ENCODE assay signal across 8 cellular contexts in the genomic region with DNA sequence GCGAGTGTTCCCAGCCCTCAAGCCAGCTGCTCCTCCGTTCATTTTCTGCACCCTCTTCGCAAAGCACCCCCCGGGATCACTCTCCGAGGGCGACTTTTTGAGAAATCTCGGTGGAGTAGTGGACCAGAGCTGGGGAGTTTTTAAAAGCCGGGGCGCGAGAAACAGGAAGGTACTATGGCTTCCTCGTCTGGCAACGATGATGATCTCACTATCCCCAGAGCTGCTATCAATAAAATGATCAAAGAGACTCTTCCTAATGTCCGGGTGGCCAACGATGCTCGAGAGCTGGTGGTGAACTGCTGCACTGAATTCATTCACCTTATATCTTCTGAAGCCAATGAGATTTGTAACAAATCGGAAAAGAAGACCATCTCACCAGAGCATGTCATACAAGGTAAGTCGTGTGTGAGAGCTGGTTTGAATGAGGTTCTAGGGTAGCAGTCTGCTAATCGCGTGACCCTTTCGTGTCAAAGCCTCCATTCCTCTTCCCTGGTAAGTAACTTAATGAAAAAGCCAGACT. TPM values are rescaled to one million over a fixed set of nuclear protein-coding genes. Genes with fewer than 3 reads are reported as not detected.
A peak's percentile ranks its signal among the peaks of the same experiment; 100 is the strongest.
DNase-seq lines count a peak whose midpoint lies in the region; ATAC-seq, FAIRE-seq and TF ChIP-seq lines count a peak whose summit lies in the region.

No MANE protein-coding gene starts in this region.

- in situ Hi-C loops in GM12878 (cut with MboI), result no loop called here

- CTCF ChIA-PET in GM12878 (lab: Yijun Ruan, JAX), result interaction anchor here (0.7 to 1.8 kb wide), 3 partner anchors 72 to 488 kb away, joined by 3 to 4 read pairs (median 3); no protein-coding TSS in a partner anchor

- intact Hi-C loops in GM12878 (cut with micrococcal nuclease; ENCODE audit: unreplicated experiment), result loop anchor here (5.0 to 10.0 kb wide), 4 partner anchors 164 to 512 kb away; partner anchors contain the start of genes CCDC18, RPL5 and TMED5

- TF ChIP-seq EP300 in GM12878 (IDR thresholded peaks at IDR 0.05; ENCODE audit: borderline replicate concordance in 1 of 2, control insufficient read depth in 1 of 2, low read depth in 2 of 2, low read length in 2 of 2), result no peak

- no peak for TF ChIP-seq CTCF in GM12878 (IDR thresholded peaks at IDR 0.05 in 2 of 3, conservative IDR thresholded peaks at IDR 0.05 in 1 of 3; ENCODE audit: control insufficient read depth in 2 of 3, extremely low read depth in 1 of 3, insufficient read depth in 1 of 3, low read depth in 3 of 3, low read length in 3 of 3)
- TF ChIP-seq CTCF in smooth muscle cell (IDR thresholded peaks at IDR 0.05; ENCODE audit: borderline replicate concordance, insufficient read depth, poor library complexity, severe bottlenecking), result no peak

- H3K4me1 ChIP-seq in GM12878 (ENCODE audit: control insufficient read depth, insufficient read depth, low read length) (peaks cover 4% of the 10 kb centered on the region; the same call in 1 of the 2 replicates), smooth muscle cell (ENCODE audit: low read depth) (peaks cover 33% of the 10 kb centered on the region)

- peak overlapping the region; percentile 100 for H3K9ac ChIP-seq in GM12878 (ENCODE audit: control insufficient read depth, insufficient read depth, low read length)
- peak overlapping the region; percentile 93 for H3K9ac ChIP-seq in smooth muscle cell (ENCODE audit: low read depth)

- H4K20me1 ChIP-seq in GM12878 (ENCODE audit: control insufficient read depth, insufficient read depth) (no peaks in the 10 kb centered on the region), smooth muscle cell (ENCODE audit: low read depth) (peaks cover 51% of the 10 kb centered on the region)

- H3K79me2 ChIP-seq in GM12878 (ENCODE audit: control insufficient read depth, insufficient read depth, low read length) (peaks cover 74% of the 10 kb centered on the region), smooth muscle cell (ENCODE audit: low read depth) (peaks cover 63% of the 10 kb centered on the region)

- no peak for TF ChIP-seq RAD21 in GM12878 (IDR thresholded peaks at IDR 0.05; ENCODE audit: insufficient read depth, low read depth, low read length)

- H3K27ac ChIP-seq in GM12878 (ENCODE audit: control insufficient read depth, insufficient read depth) (peak overlapping the region; percentile 99), smooth muscle cell (ENCODE audit: low read depth) (peak overlapping the region; percentile 90)

- H3F3A ChIP-seq in smooth muscle cell (ENCODE audit: low read depth), result no peaks in the 10 kb centered on the region

- WGBS in GM12878 (ENCODE audit: insufficient coverage, insufficient replicate concordance, low lambda C conversion rate, missing lambda C conversion rate), result under 1% methylated on average over 20 of the region's 20 CpGs
- WGBS in smooth muscle cell (ENCODE audit: low lambda C conversion rate), result 1% methylated on average over 20 of the region's 20 CpGs

- no peaks in the 10 kb centered on the region for H3K27me3 ChIP-seq in GM12878 (replicated peaks in 1 of 2; ENCODE audit: control insufficient read depth in 2 of 2, insufficient read depth in 2 of 2, low read length in 1 of 2)
- H3K27me3 ChIP-seq in smooth muscle cell (ENCODE audit: low read depth), result no peaks in the 10 kb centered on the region

- H3K4me2 ChIP-seq in GM12878 (ENCODE audit: control insufficient read depth, insufficient read depth), result peak overlapping the region; percentile 17
- peak overlapping the region; percentile 89 for H3K4me2 ChIP-seq in smooth muscle cell

- ATAC-seq in GM19397 (IDR thresholded peaks at IDR 0.05; ENCODE audit: unreplicated experiment), result peak; percentile 30
- ATAC-seq in HG03442 (IDR thresholded peaks at IDR 0.05; ENCODE audit: unreplicated experiment), result peak; percentile 15
- peak; percentile 43 for ATAC-seq in SK-N-SH treated with all-trans-retinoic acid at 6 μM for 48 hours
- peak; percentile 37 for ATAC-seq in GM12878

- H3K36me3 ChIP-seq in GM12878 (ENCODE audit: control insufficient read depth in 2 of 2, insufficient read depth in 2 of 2, low read length in 1 of 2) (no peaks in the 10 kb centered on the region; a peak in 1 of 4 replicates), smooth muscle cell (ENCODE audit: low read depth) (no peaks in the 10 kb centered on the region)

- H3K4me3 ChIP-seq in GM12878 (peak overlapping the region; percentile 95), iPS-18c (ENCODE audit: insufficient read depth, low read depth, low read length) (peak overlapping the region; percentile 90), smooth muscle cell (peak overlapping the region; percentile 97)

- H2AFZ ChIP-seq in GM12878 (ENCODE audit: control insufficient read depth, low read depth, low read length), result peak overlapping the region; percentile 96
- peak overlapping the region; percentile 86 for H2AFZ ChIP-seq in smooth muscle cell (ENCODE audit: low read depth)

- no TSS peak for BruUV-seq in GM12878 (replicated peaks; lab: Mats Ljungman, UMichigan)

- RAD21 ChIA-PET in GM12878 (lab: Charles Lee; ENCODE audit: unreplicated experiment), result interaction anchor here (1.1 to 1.4 kb wide), 3 partner anchors 42 to 268 kb away, joined by 3 to 4 read pairs (median 3); partner anchors contain the start of gene MTF2

- FAIRE-seq in GM12878 (lab: Jason Lieb, UNC), result no peak

- H3K9me3 ChIP-seq in GM12878 (replicated peaks; ENCODE audit: control insufficient read depth, insufficient read depth, low read length) (no peaks in the 10 kb centered on the region), iPS-18c (ENCODE audit: control insufficient read depth, insufficient read depth, low read length) (no peaks in the 10 kb centered on the region), smooth muscle cell (replicated peaks; ENCODE audit: low read depth) (no peaks in the 10 kb centered on the region)

- peak; percentile 33 for DNase-seq in DMS114 treated with DMSO at 0.1 percent for 48 hours (lab: John Stamatoyannopoulos, UW; ENCODE audit: unreplicated experiment)
- DNase-seq in GM12878 (ENCODE audit: low read depth, low spot score), result no peak
- DNase-seq in smooth muscle cell (lab: John Stamatoyannopoulos, UW; ENCODE audit: unreplicated experiment), result no peak
- DNase-seq in mucosa of gallbladder (ENCODE audit: low spot score), result no peak

- SMC1A ChIA-PET in GM12878 (lab: Charles Lee; ENCODE audit: uncharacterized antibody, unreplicated experiment), result interaction anchor here (0.9 to 1.8 kb wide), 5 partner anchors 42 to 468 kb away, joined by 3 to 6 read pairs (median 4); partner anchors contain the start of gene MTF2

- POLR2A ChIA-PET in GM12878 (lab: Charles Lee), result interaction anchor here (1.4 to 1.8 kb wide), 2 partner anchors 10 to 267 kb away, joined by 5 read pairs; partner anchors contain the start of gene MTF2

- no peak for TF ChIP-seq POLR2A in GM12878 (IDR thresholded peaks at IDR 0.05; ENCODE audit: low read depth, low read length)

TF ChIP-seq in SK-N-SH treated with all-trans-retinoic acid at 6 μM for 48 hours, 23 proteins besides CTCF, POLR2A, EP300 and RAD21 (continues in another document):
- TF ChIP-seq PATZ1 (CRISPR knock-in tag; IDR thresholded peaks at IDR 0.05; ENCODE audit: borderline replicate concordance), result no peak

TF ChIP-seq in GM12878, 131 proteins besides CTCF, POLR2A, EP300 and RAD21 (continues in another document):
- TF ChIP-seq NBN (IDR thresholded peaks at IDR 0.05) (no peak), ATF7 (IDR thresholded peaks at IDR 0.05; ENCODE audit: low read depth) (0 out of 2 replicates have a peak, but pooled peaks have one; percentile 30), JUNB (IDR thresholded peaks at IDR 0.05) (no peak), TCF7 (IDR thresholded peaks at IDR 0.05; ENCODE audit: borderline replicate concordance) (0 out of 2 replicates have a peak, but pooled peaks have one; percentile 27), E2F4 (IDR thresholded peaks at IDR 0.05; ENCODE audit: low read depth, low read length) (peak; percentile 51; the same call in 1 of the 2 replicates), LARP7 (IDR thresholded peaks at IDR 0.05) (no peak), YY1 (IDR thresholded peaks at IDR 0.05; ENCODE audit: low read depth, low read length) (0 out of 2 replicates have a peak, but pooled peaks have one; percentile 5)

RNA-seq across cellular contexts. Expression of gene DR1, which starts 0.8 kb away (rescaled TPM):
- total RNA-seq in GM12878 (2013; cell fraction: nucleolus; rRNA removed), result 45.5 and 51.4 TPM in 2 replicates
- total RNA-seq in GM12878 (2014; rRNA removed) (30.0 and 31.3 TPM in 2 replicates), GM12878 (2014; rRNA removed; fragmentation: Illumina TruSeq; extraction: Trizol) (30.8 and 35.6 TPM in 2 replicates), GM12878 (2021) (50.5 and 51.2 TPM in 2 replicates), smooth muscle cell (55.5 and 63.4 TPM in 2 replicates), mucosa of gallbladder (58.1 TPM)
- polyA plus RNA-seq in GM12878 (2011; ENCODE audit: low read depth), result 21.9 TPM
- polyA plus RNA-seq in GM12878 (2011; rRNA removed) (43.9 and 60.5 TPM in 2 replicates), GM12878 (2014; fragmentation: Illumina TruSeq; extraction: Trizol) (35.1 and 41.1 TPM in 2 replicates), GM12878 (2014; fragmentation: Nextera tagmentation; extraction: Ambion mirVana) (10 to 100 TPM in 1 of 2 experiments, 1 to 10 TPM in 1; 7.4 to 12.7 TPM), GM12878 (2014; rRNA removed) (29.9 and 31.8 TPM in 2 replicates), GM12878 (2016; fragmentation: Nextera tagmentation; extraction: Ambion mirVana) (10 to 100 TPM; 50.0 to 56.1 TPM), smooth muscle cell (33.8 and 37.3 TPM in 2 replicates)
- polyA plus RNA-seq in GM12878 (2011; cell fraction: cytosol; rRNA removed), result 18.2 and 22.1 TPM in 2 replicates
- polyA plus RNA-seq in GM12878 (2011; cell fraction: nucleus; rRNA removed), result 12.3 and 13.1 TPM in 2 replicates
- 19.5 and 28.2 TPM in 2 replicates for polyA plus RNA-seq in GM12878 (2012)
- polyA minus RNA-seq in GM12878 (2011; rRNA and poly(A)+ RNA removed), result 31.1 and 33.7 TPM in 2 replicates
- 25.3 and 31.2 TPM in 2 replicates for polyA minus RNA-seq in GM12878 (2011; cell fraction: cytosol; rRNA and poly(A)+ RNA removed)
- polyA minus RNA-seq in GM12878 (2011; cell fraction: nucleus; rRNA and poly(A)+ RNA removed), result 18.7 and 32.1 TPM in 2 replicates
